In genomic region chr1:38360807-38361206, GRCh38 we compare ENCODE assay signal across 24 cellular contexts.
DNase-seq lines count a peak whose midpoint lies in the region; TF ChIP-seq lines count a peak whose summit lies in the region.
"Had no signal": no experiment of that assay in that cellular context is flagged by ENCODE, and none has a peak within 500 bp of the region (broad histone marks: within the 10 kb centered on the region; RNA-seq: fewer than 3 reads in every experiment).

No MANE protein-coding gene starts in this region.

- no peaks in the 10 kb centered on the region for H3K36me3 ChIP-seq in HAP-1 (replicated peaks)
- H3K36me3 ChIP-seq: esophagus muscularis mucosa, SJSA1, transverse colon had no signal

- H3K9me3 ChIP-seq in HAP-1 = no peaks in the 10 kb centered on the region
- H3K9me3 ChIP-seq: esophagus muscularis mucosa, SJSA1, transverse colon had no signal

- H3K27ac ChIP-seq in C4-2B = no peak overlapping the region
- H3K27ac ChIP-seq: esophagus muscularis mucosa, RWPE1, SJSA1, transverse colon had no signal

- H3K4me1 ChIP-seq in HAP-1 = no peaks in the 10 kb centered on the region
- H3K4me1 ChIP-seq: esophagus muscularis mucosa, SJSA1, transverse colon had no signal

- H3K27me3 ChIP-seq in HAP-1 (ENCODE audit: low read depth) = peaks cover 7% of the 10 kb centered on the region; the same call in 1 of the 2 replicates
- H3K27me3 ChIP-seq: esophagus muscularis mucosa had no signal

- H3K4me3 ChIP-seq in epithelial cell of proximal tubule (ENCODE audit: low read depth, low read length) (no peak overlapping the region), HAP-1 (no peak overlapping the region)
- H3K4me3 ChIP-seq: esophagus muscularis mucosa, SJSA1, transverse colon had no signal

- DNase-seq in SK-MEL-5 (ENCODE audit: low read depth, low spot score) = peak; percentile 3
- no peak for DNase-seq in epithelial cell of proximal tubule (ENCODE audit: low read depth)
- no peak for DNase-seq in HAP-1 (ENCODE audit: low spot score in 2 of 2)
- DNase-seq in activated T-cell treated with anti-CD3 and anti-CD28 coated beads for 4 hours = no peak
- no peak for DNase-seq in middle frontal gyrus (ENCODE audit: extremely low spot score, low spot score)
- no peak for DNase-seq in occipital lobe (lab: John Stamatoyannopoulos, UW)
- DNase-seq: activated CD4-positive, alpha-beta T cell treated with anti-CD3 and anti-CD28 coated beads, Interleukin-2, amount 10 ng/mL, durations not matched to agents 24 days and 14 days; activated gamma-delta T cell; activated naive CD8-positive, alpha-beta T cell treated with anti-CD3 and anti-CD28 coated beads, Interleukin-2, amount 50 U/mL, for 24 hours; activated T-cell treated with anti-CD3 and anti-CD28 coated beads, Interleukin-2, amount 50 U/mL, for 1 hour; caudate nucleus; CD8-positive, alpha-beta T cell; foreskin fibroblast; kidney glomerular epithelial cell; naive thymus-derived CD8-positive, alpha-beta T cell; NCI-H1048; NCI-H2107; T-cell; transverse colon had no signal

- TF ChIP-seq CTCF in C4-2B (conservative IDR thresholded peaks at IDR 0.05) (peak; percentile 16; the same call in 1 of the 2 replicates), GM12873 (IDR thresholded peaks at IDR 0.05; ENCODE audit: insufficient read depth, low read depth, low read length, missing control alignments) (peak; percentile 33), epithelial cell of proximal tubule (conservative IDR thresholded peaks at IDR 0.05; ENCODE audit: low read depth, low read length) (peak; percentile 2)

- in situ Hi-C loops in SK-MEL-5 (cut with HindIII; ENCODE audit: low pct_unique_long_range_greater_than_20kb, low sequenced_read_pairs) = no loop called here
- in situ Hi-C loops in HAP-1 (cut with MboI; ENCODE audit: low sequenced_read_pairs) = no loop called here
